14 cellular contexts compared by ENCODE assay signal in the genomic region with DNA sequence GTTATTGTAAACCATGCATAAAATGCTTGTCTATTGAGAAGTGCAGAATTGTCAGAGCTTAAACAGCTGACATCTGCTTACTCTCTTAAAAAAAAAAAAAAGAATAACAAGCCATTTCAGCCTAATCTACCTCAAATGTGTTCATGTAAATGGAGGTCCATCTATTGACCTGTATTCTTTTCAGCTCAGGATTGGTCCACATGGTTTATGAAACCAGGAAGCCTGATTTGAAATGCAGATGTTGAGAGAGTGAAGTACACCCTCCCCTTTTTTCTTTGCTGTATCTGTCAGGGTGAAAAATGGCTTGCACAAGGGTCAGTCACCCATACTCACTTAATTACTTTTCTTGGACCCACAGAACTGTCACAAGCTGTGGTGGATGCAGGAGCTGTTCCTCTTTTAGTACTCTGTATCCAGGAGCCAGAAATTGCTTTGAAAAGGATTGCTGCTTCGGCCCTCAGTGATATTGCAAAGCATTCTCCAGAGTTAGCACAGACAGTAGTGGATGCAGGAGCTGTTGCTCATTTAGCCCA. TPM values are rescaled to one million over a fixed set of nuclear protein-coding genes. Genes with fewer than 3 reads are reported as not detected.
"Had no signal": no experiment of that assay in that cellular context is flagged by ENCODE, and none has a peak within 500 bp of the region (broad histone marks: within the 10 kb centered on the region; RNA-seq: fewer than 3 reads in every experiment).

No MANE protein-coding gene starts in this region.

- H3K4me3 ChIP-seq: esophagus muscularis mucosa, suprapubic skin, upper lobe of left lung had no signal

- H3K36me3 ChIP-seq: esophagus muscularis mucosa, suprapubic skin, upper lobe of left lung had no signal

- H3K9me3 ChIP-seq: esophagus muscularis mucosa, suprapubic skin, upper lobe of left lung had no signal

- ATAC-seq: activated CD8-positive, alpha-beta T cell treated with anti-CD3 and anti-CD28 coated beads, Interleukin-2, amount 10 ng/mL, durations not matched to agents 7 days and 5 days; left cardiac atrium; stimulated activated naive CD8-positive, alpha-beta T cell treated with anti-CD3 and anti-CD28 coated beads, Interleukin-15, Interleukin-2, amounts not matched to agents 100 U/mL and 50 U/mL, for 24 hours had no signal

- DNase-seq: activated CD4-positive, alpha-beta T cell treated with anti-CD3 and anti-CD28 coated beads for 48 hours; activated CD8-positive, alpha-beta memory T cell treated with anti-CD3 and anti-CD28 coated beads, Interleukin-2, amount 50 U/mL, for 48 hours; activated CD8-positive, alpha-beta T cell treated with anti-CD3 and anti-CD28 coated beads, Interleukin-2, amount 10 ng/mL, durations not matched to agents 7 days and 5 days; activated naive CD8-positive, alpha-beta T cell treated with anti-CD3 and anti-CD28 coated beads, Interleukin-2, amount 10 ng/mL, durations not matched to agents 7 days and 5 days; aorta; glutamatergic neuron; immature natural killer cell; left cardiac atrium; mammary epithelial cell; stimulated activated CD4-positive, alpha-beta T cell treated with anti-CD3 and anti-CD28 coated beads, Interleukin-2, amount 100 ng/mL, for 48 hours; stimulated activated naive CD8-positive, alpha-beta T cell treated with anti-CD3 and anti-CD28 coated beads, Interleukin-15, Interleukin-2, amounts not matched to agents 100 U/mL and 50 U/mL, for 24 hours; upper lobe of left lung had no signal

- H3K27me3 ChIP-seq: esophagus muscularis mucosa, suprapubic skin, upper lobe of left lung had no signal

- H3K27ac ChIP-seq: esophagus muscularis mucosa, suprapubic skin, upper lobe of left lung had no signal

RNA-seq across cellular contexts. Expression of gene SPAG6, which starts 41.2 kb away (rescaled TPM):
- polyA plus RNA-seq: aorta, immature natural killer cell, mammary epithelial cell had no signal
